ENCODE assay signal across 9 cellular contexts in the genomic region with DNA sequence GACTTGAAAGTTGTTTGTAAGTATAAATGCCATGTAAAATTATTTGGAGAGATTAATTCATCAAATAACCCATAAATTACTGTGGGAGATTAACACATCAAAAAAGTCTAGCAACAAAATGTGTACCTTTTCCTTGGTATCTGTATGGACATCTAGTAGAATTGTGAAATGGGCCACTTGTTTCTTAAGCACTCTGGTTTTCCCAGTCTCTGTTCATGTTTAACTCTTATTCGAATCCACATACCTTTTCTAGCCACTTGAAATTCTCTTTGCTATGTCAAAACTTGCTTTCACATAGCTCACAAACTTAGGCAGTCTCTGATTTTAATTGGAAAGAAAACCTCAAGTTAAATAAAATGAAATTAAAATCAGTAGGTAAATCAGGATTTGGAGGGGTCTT.
"Had no signal": no experiment of that assay in that cellular context is flagged by ENCODE, and none has a peak within 500 bp of the region (broad histone marks: within the 10 kb centered on the region; RNA-seq: fewer than 3 reads in every experiment).

No MANE protein-coding gene starts in this region.

- H3K9me3 ChIP-seq: HAP-1 had no signal

- H3K4me1 Mint-ChIP-seq: GM23338, H9 had no signal

- H3K27ac ChIP-seq: GM23248 had no signal

- DNase-seq: GM23248, GOT3, H7, H9, HCEC 1CT, HFFc6 had no signal

- H3K4me1 ChIP-seq: HAP-1 had no signal

- H3K4me3 Mint-ChIP-seq: GM23338, H9, HFFc6 had no signal

- H3K9me3 Mint-ChIP-seq: HFFc6 had no signal

- ATAC-seq: GM23338, HCT116 had no signal

- H3K4me3 ChIP-seq: GM23248, GM23338, HAP-1 had no signal

- H3K36me3 ChIP-seq: HAP-1 had no signal

- H3K27ac Mint-ChIP-seq: GM23338, H9, HFFc6 had no signal
